Comparison of ENCODE assay signal across 8 cellular contexts in genomic region chr11:34053161-34053686, GRCh38. TPM values are rescaled to one million over a fixed set of nuclear protein-coding genes. Genes with fewer than 3 reads are reported as not detected.
DNase-seq lines count a peak whose midpoint lies in the region; ATAC-seq and TF ChIP-seq lines count a peak whose summit lies in the region.

No MANE protein-coding gene starts in this region.

- BruUV-seq in A673 (replicated peaks; lab: Mats Ljungman, UMichigan) = no TSS peak

- POLR2A ChIA-PET in A673 (lab: Charles Lee; ENCODE audit: low non-redundant PET) = interaction anchor here (0.6 to 1.0 kb wide), 2 partner anchors 11 to 15 kb away, joined by 5 to 11 read pairs; no protein-coding TSS in a partner anchor

- ATAC-seq in GM18867 (IDR thresholded peaks at IDR 0.05; ENCODE audit: unreplicated experiment) (peak; percentile 37), HG03442 (IDR thresholded peaks at IDR 0.05; ENCODE audit: unreplicated experiment) (peak; percentile 43)

- peak overlapping the region; percentile 99 for H3K27ac ChIP-seq in A673 (ENCODE audit: low read depth, low read length, poor library complexity, severe bottlenecking)

- peaks cover 60% of the 10 kb centered on the region for H3K4me1 ChIP-seq in A673 (ENCODE audit: insufficient read depth, low read length, poor library complexity, severe bottlenecking)

- H3K36me3 ChIP-seq in A673 (ENCODE audit: insufficient read depth, low read length, poor library complexity, severe bottlenecking) = peaks cover 60% of the 10 kb centered on the region

- intact Hi-C loops in A673 (cut with micrococcal nuclease; ENCODE audit: unreplicated experiment) = no loop called here

- DNase-seq in A673 (ENCODE audit: low spot score) (peak; percentile 98), NOMO-1 (lab: John Stamatoyannopoulos, UW; ENCODE audit: unreplicated experiment in 2 of 2) (peak; percentile 70 to 76), epidermal melanocyte (ENCODE audit: insufficient read length, low spot score) (peak; percentile 49), mucosa of gallbladder (ENCODE audit: low spot score) (peak; percentile 68)
- peak; percentile 85 for DNase-seq in activated CD8-positive, alpha-beta memory T cell treated with anti-CD3 and anti-CD28 coated beads, Interleukin-2, amount 50 U/mL, for 48 hours
- DNase-seq in stimulated activated CD8-positive, alpha-beta memory T cell treated with anti-CD3 and anti-CD28 coated beads, Interleukin-4, amount 100 ng/mL, for 24 hours (ENCODE audit: low read depth) = peak; percentile 72

- H3K4me3 ChIP-seq in A673 (ENCODE audit: low read depth, low read length, poor library complexity, severe bottlenecking) = peak overlapping the region; percentile 71

- no peak for TF ChIP-seq CTCF in A673 (conservative IDR thresholded peaks at IDR 0.05; ENCODE audit: low read depth, low read length)

- no peaks in the 10 kb centered on the region for H3K9me3 ChIP-seq in A673 (ENCODE audit: low read depth, low read length, poor library complexity, severe bottlenecking)

- CTCF ChIA-PET in A673 (lab: Charles Lee) = interaction anchor here (0.6 kb wide), 1 partner anchor 65 kb away, joined by 3 read pairs; no protein-coding TSS in a partner anchor

- no peaks in the 10 kb centered on the region for H3K27me3 ChIP-seq in A673 (replicated peaks; ENCODE audit: insufficient read depth, low read depth, low read length, poor library complexity)

RNA-seq across cellular contexts. Expression of gene CAPRIN1, which starts 1.7 kb away (rescaled TPM):
- 1,416 and 1,470 TPM in 2 replicates for total RNA-seq in A673 (2021)
- 204 TPM for total RNA-seq in mucosa of gallbladder

RNA-seq across cellular contexts. Expression of gene NAT10, which starts 52.2 kb away (rescaled TPM):
- total RNA-seq in A673 (2021) (180 and 192 TPM in 2 replicates), mucosa of gallbladder (31.6 TPM)

Comparison
In these comparisons a context has a peak if more than half of its experiments do, and no peak if none do; other contexts are left out.
1. Peak in every context shown above with its lines: DNase-seq, ATAC-seq, H3K4me3 ChIP-seq and H3K27ac ChIP-seq.